8 cellular contexts compared by ENCODE assay signal in the genomic region with DNA sequence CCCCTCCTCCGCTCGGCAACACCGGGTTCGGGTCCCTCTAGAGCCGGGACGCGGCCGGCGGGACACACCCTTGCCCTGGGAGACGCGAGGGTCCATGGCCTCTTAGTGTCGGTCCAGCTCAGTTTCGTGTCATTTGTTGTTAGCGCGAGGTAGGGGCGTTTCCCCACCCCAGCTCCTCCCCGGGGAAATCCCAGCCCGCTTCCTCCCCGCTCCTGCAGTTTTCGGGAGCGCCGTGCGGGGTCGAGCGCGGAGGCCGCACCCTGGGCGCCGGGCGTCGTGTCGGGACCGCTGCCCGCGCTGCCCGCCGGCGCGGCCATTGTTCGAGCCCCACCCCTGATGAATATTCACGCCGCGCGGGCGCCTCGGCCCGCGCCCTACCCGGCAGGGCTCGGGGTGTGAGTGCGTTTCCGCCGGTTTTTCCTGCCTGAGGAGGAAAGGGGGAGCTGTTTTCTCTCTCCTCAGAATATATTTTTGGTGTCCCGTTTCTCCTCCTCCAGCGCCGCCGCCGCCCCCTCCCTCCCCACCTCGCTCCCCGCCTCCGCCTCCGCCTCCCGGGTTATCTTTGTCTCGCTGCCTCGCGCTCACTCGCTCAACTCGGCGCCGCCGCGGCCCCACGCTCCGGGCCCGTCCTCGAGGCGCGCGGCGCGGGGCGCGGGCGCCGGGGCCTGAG. TPM values are rescaled to one million over a fixed set of nuclear protein-coding genes. Genes with fewer than 3 reads are reported as not detected.
DNase-seq lines count a peak whose midpoint lies in the region; ATAC-seq and TF ChIP-seq lines count a peak whose summit lies in the region.

A gene (plus strand): TSS at position 584 of the 670 bp plus-strand sequence. CDS start 374 bp downstream, outside the sequence.

- DNase-seq in BJ (ENCODE audit: low read depth): no peak
- peak; percentile 60 for DNase-seq in KG1 (lab: John Stamatoyannopoulos, UW)
- DNase-seq in SJSA1 (ENCODE audit: low read depth in 1 of 2, low spot score in 2 of 2): peak; percentile 87 to 88
- DNase-seq in activated gamma-delta T cell treated with anti-CD3 and anti-CD28 coated beads, Interleukin-2, amount 50 U/mL, for 16 hours (ENCODE audit: low read depth): peak; percentile 55
- peak; percentile 83 to 94 for DNase-seq in foreskin fibroblast

- H3K36me3 ChIP-seq in BJ (ENCODE audit: control insufficient read depth, insufficient read depth, low read length) (no peaks in the 10 kb centered on the region), SJSA1 (peaks cover 13% of the 10 kb centered on the region)

- peaks cover 13% of the 10 kb centered on the region for H3K4me1 ChIP-seq in SJSA1 (replicated peaks)

- H3K27me3 ChIP-seq in BJ (ENCODE audit: control insufficient read depth, insufficient read depth, low read length): no peaks in the 10 kb centered on the region
- H3K27me3 ChIP-seq in SJSA1 (replicated peaks): no peaks in the 10 kb centered on the region

- peaks cover 17% of the 10 kb centered on the region for H3K36me3 Mint-ChIP-seq in nephron (ENCODE audit: low read depth)
- H3K36me3 Mint-ChIP-seq in stimulated activated naive CD8-positive, alpha-beta T cell treated with anti-CD3 and anti-CD28 coated beads, Interleukin-15, Interleukin-2, amounts not matched to agents 100 ng/mL and 50 ng/mL, for 24 hours (ENCODE audit: low read depth): peaks cover 10% of the 10 kb centered on the region

- peaks cover 3% of the 10 kb centered on the region for H3K27me3 Mint-ChIP-seq in nephron (ENCODE audit: low read depth)
- peaks cover 5% of the 10 kb centered on the region for H3K27me3 Mint-ChIP-seq in stimulated activated naive CD8-positive, alpha-beta T cell treated with anti-CD3 and anti-CD28 coated beads, Interleukin-15, Interleukin-2, amounts not matched to agents 100 ng/mL and 50 ng/mL, for 24 hours

- no peaks in the 10 kb centered on the region for H3K4me1 Mint-ChIP-seq in nephron
- H3K4me1 Mint-ChIP-seq in stimulated activated naive CD8-positive, alpha-beta T cell treated with anti-CD3 and anti-CD28 coated beads, Interleukin-15, Interleukin-2, amounts not matched to agents 100 ng/mL and 50 ng/mL, for 24 hours (ENCODE audit: low read depth): peaks cover 19% of the 10 kb centered on the region

- H3K27ac Mint-ChIP-seq in nephron: peak within 1 kb of the TSS; percentile 91 to 97 (median 95)
- peak within 1 kb of the TSS; percentile 86 for H3K27ac Mint-ChIP-seq in stimulated activated naive CD8-positive, alpha-beta T cell treated with anti-CD3 and anti-CD28 coated beads, Interleukin-15, Interleukin-2, amounts not matched to agents 100 ng/mL and 50 ng/mL, for 24 hours

- peak; percentile 43 for TF ChIP-seq CTCF in BJ (IDR thresholded peaks at IDR 0.05; ENCODE audit: insufficient read depth, low read depth, low read length)
- peak; percentile 14 for TF ChIP-seq CTCF in foreskin fibroblast (IDR thresholded peaks at IDR 0.05; ENCODE audit: low read depth, low read length)
- peak; percentile 25 to 41 (median 31) for TF ChIP-seq CTCF in nephron (IDR thresholded peaks at IDR 0.05; ENCODE audit: unreplicated experiment in 3 of 3)

- POLR2A ChIA-PET in BJ (lab: Charles Lee): interaction anchor here (0.6 to 0.9 kb wide), 3 partner anchors 36 to 222 kb away, joined by 3 to 5 read pairs (median 4); a partner anchor contains a TSS

- H3K9me3 ChIP-seq in SJSA1 (replicated peaks): no peaks in the 10 kb centered on the region

- ATAC-seq in GM19397 (IDR thresholded peaks at IDR 0.05; ENCODE audit: unreplicated experiment): peak; percentile 51

- peaks cover 4% of the 10 kb centered on the region for H3K9me3 Mint-ChIP-seq in nephron
- peaks cover 9% of the 10 kb centered on the region for H3K9me3 Mint-ChIP-seq in stimulated activated naive CD8-positive, alpha-beta T cell treated with anti-CD3 and anti-CD28 coated beads, Interleukin-15, Interleukin-2, amounts not matched to agents 100 ng/mL and 50 ng/mL, for 24 hours

- H3K4me3 Mint-ChIP-seq in nephron: peak within 1 kb of the TSS; percentile 89 to 95 (median 92)
- H3K4me3 Mint-ChIP-seq in stimulated activated naive CD8-positive, alpha-beta T cell treated with anti-CD3 and anti-CD28 coated beads, Interleukin-15, Interleukin-2, amounts not matched to agents 100 ng/mL and 50 ng/mL, for 24 hours: peak within 1 kb of the TSS; percentile 87

- peak within 1 kb of the TSS; percentile 68 for H3K4me3 ChIP-seq in BJ (ENCODE audit: low read depth, low read length)
- peak within 1 kb of the TSS; percentile 70 for H3K4me3 ChIP-seq in SJSA1
- H3K4me3 ChIP-seq in foreskin fibroblast (ENCODE audit: low read depth in 1 of 2, low read length in 2 of 2): peak within 1 kb of the TSS; percentile 90 to 99

- peak within 1 kb of the TSS; percentile 81 for H3K27ac ChIP-seq in SJSA1

- CTCF ChIA-PET in BJ (lab: Yijun Ruan, JAX): interaction anchor here (0.6 to 1.4 kb wide), 11 partner anchors 66 to 394 kb away, joined by 3 to 7 read pairs (median 4); no protein-coding TSS in a partner anchor

RNA-seq across cellular contexts. Expression of the gene that starts here (rescaled TPM):
- polyA plus RNA-seq in BJ (2011; rRNA removed): 53.5 and 73.4 TPM in 2 replicates
- 106 and 114 TPM in 2 replicates for polyA minus RNA-seq in BJ (2011; rRNA and poly(A)+ RNA removed)
- 63.9 and 83.1 TPM in 2 replicates for total RNA-seq in SJSA1 (2014; rRNA removed; shearing (Covaris generic))
